ENCODE assay signal across 10 cellular contexts in genomic region chr3:108602249-108602934, GRCh38.
DNase-seq lines count a peak whose midpoint lies in the region; ATAC-seq and TF ChIP-seq lines count a peak whose summit lies in the region.
"Had no signal": no experiment of that assay in that cellular context is flagged by ENCODE, and none has a peak within 500 bp of the region (broad histone marks: within the 10 kb centered on the region; RNA-seq: fewer than 3 reads in every experiment).

No MANE protein-coding gene starts in this region.

- H3K9ac ChIP-seq in HUES48 (ENCODE audit: low read depth, low read length) (no peak overlapping the region), endocrine pancreas (ENCODE audit: control insufficient read depth, insufficient read depth, low read length) (peak overlapping the region; percentile 73)
- H3K9ac ChIP-seq: BLaER1 had no signal

- no peak for ATAC-seq in HG02798 (IDR thresholded peaks at IDR 0.05; ENCODE audit: poor library complexity, unreplicated experiment)

- H3K4me3 ChIP-seq in HUES48 (ENCODE audit: low read depth, low read length): no peak overlapping the region
- peak overlapping the region; percentile 91 for H3K4me3 ChIP-seq in endocrine pancreas (ENCODE audit: control insufficient read depth, insufficient read depth, low read length)
- H3K4me3 ChIP-seq: BLaER1, lower lobe of right lung had no signal

- H3K27ac ChIP-seq in HUES48 (ENCODE audit: low read depth, low read length): peak overlapping the region; percentile 77
- H3K27ac ChIP-seq: BLaER1, lower lobe of right lung had no signal

- H3K27me3 ChIP-seq in HUES48 (ENCODE audit: control insufficient read depth, insufficient read depth, low read length): no peaks in the 10 kb centered on the region
- H3K27me3 ChIP-seq in endocrine pancreas (ENCODE audit: control insufficient read depth, insufficient read depth, low read length): no peaks in the 10 kb centered on the region
- H3K27me3 ChIP-seq: BLaER1 had no signal

- H3K36me3 ChIP-seq in HUES48 (ENCODE audit: control insufficient read depth, insufficient read depth, low read length) (peaks cover 4% of the 10 kb centered on the region; the same call in 1 of the 2 replicates), endocrine pancreas (ENCODE audit: control insufficient read depth, insufficient read depth, low read length) (no peaks in the 10 kb centered on the region)
- H3K36me3 ChIP-seq: BLaER1, lower lobe of right lung had no signal

- peak; percentile 71 for DNase-seq in activated effector memory CD4-positive, alpha-beta T cell treated with anti-CD3 and anti-CD28 coated beads, Interleukin-2, amount 50 U/mL, for 16 hours
- no peak for DNase-seq in activated effector memory CD4-positive, alpha-beta T cell treated with Interleukin-2 at 50 U/mL for 16 hours
- peak; percentile 11 for DNase-seq in stimulated activated naive CD4-positive, alpha-beta T cell treated with Interleukin-2 at 50 U/mL for 16 hours (lab: John Stamatoyannopoulos, UW)
- DNase-seq in GM20000 (ENCODE audit: low spot score) (no peak), SW480 (ENCODE audit: low spot score) (no peak)
- DNase-seq: lower lobe of right lung had no signal

- peaks cover 18% of the 10 kb centered on the region for H3K4me1 ChIP-seq in HUES48 (ENCODE audit: control insufficient read depth, insufficient read depth, low read length)
- peaks cover 40% of the 10 kb centered on the region for H3K4me1 ChIP-seq in endocrine pancreas (ENCODE audit: control insufficient read depth, insufficient read depth, low read length)
- H3K4me1 ChIP-seq: BLaER1, lower lobe of right lung had no signal

- no peaks in the 10 kb centered on the region for H3K9me3 ChIP-seq in HUES48 (ENCODE audit: control insufficient read depth, insufficient read depth, low read length)
- H3K9me3 ChIP-seq in endocrine pancreas (ENCODE audit: control insufficient read depth, low read length): no peaks in the 10 kb centered on the region
- H3K9me3 ChIP-seq: lower lobe of right lung had no signal

- TF ChIP-seq CTCF in GM20000 (IDR thresholded peaks at IDR 0.05; ENCODE audit: extremely low read depth, missing control alignments): no peak

Comparison
In these comparisons a context has a peak if more than half of its experiments do, and no peak if none do; other contexts are left out.
1. DNase-seq: peak in activated effector memory CD4-positive, alpha-beta T cell treated with anti-CD3 and anti-CD28 coated beads, Interleukin-2, amount 50 U/mL, for 16 hours (single experiment) and stimulated activated naive CD4-positive, alpha-beta T cell treated with Interleukin-2 at 50 U/mL for 16 hours (single experiment); none in activated effector memory CD4-positive, alpha-beta T cell treated with Interleukin-2 at 50 U/mL for 16 hours (single experiment), GM20000 (single experiment) and SW480 (single experiment).